Comparison of ENCODE assay signal across 8 cellular contexts in genomic region chr2:231199219-231199618, GRCh38. TPM values are rescaled to one million over a fixed set of nuclear protein-coding genes. Genes with fewer than 3 reads are reported as not detected.
DNase-seq lines count a peak whose midpoint lies in the region; ATAC-seq, FAIRE-seq and TF ChIP-seq lines count a peak whose summit lies in the region.

No MANE protein-coding gene starts in this region.

- no peaks in the 10 kb centered on the region for H3K9me3 Mint-ChIP-seq in activated CD4-positive, alpha-beta T cell treated with anti-CD3 and anti-CD28 coated beads, Interleukin-2, amount 10 ng/mL, durations not matched to agents 7 days and 5 days
- H3K9me3 Mint-ChIP-seq in activated T-helper 17 cell treated with anti-CD3 and anti-CD28 coated beads, Interleukin-2, amount 50 U/mL, for 72 hours = no peaks in the 10 kb centered on the region

- no peaks in the 10 kb centered on the region for H3K9me3 ChIP-seq in keratinocyte (ENCODE audit: control insufficient read depth, low read depth, low read length)
- no peaks in the 10 kb centered on the region for H3K9me3 ChIP-seq in thyroid gland

- no peaks in the 10 kb centered on the region for H3K79me2 ChIP-seq in keratinocyte (ENCODE audit: control insufficient read depth, insufficient read depth, low read length)

- POLR2A ChIA-PET in activated CD4-positive, alpha-beta T cell treated with anti-CD3 and anti-CD28 coated beads, Interleukin-2, amount 10 ng/mL, durations not matched to agents 7 days and 5 days (lab: Charles Lee) = no interaction called here

- 18 to 19% methylated on average over 4 to 5 of the region's 5 CpGs for WGBS in thyroid gland, 2 donors

- H3K4me2 ChIP-seq in keratinocyte (ENCODE audit: control insufficient read depth, extremely low read depth, insufficient read depth, low read depth, low read length) = peak overlapping the region; percentile 95

- H3K4me3 ChIP-seq in keratinocyte (ENCODE audit: control insufficient read depth in 2 of 3, extremely low read depth in 1 of 3, insufficient read depth in 2 of 3, low read depth in 1 of 3, low read length in 3 of 3) (peak overlapping the region; percentile 76 to 95 (median 83)), thyroid gland (replicated peaks in 1 of 3) (peak overlapping the region in 2 of 3 donors; percentile 60 to 97)

- peak overlapping the region; percentile 68 for H3K9ac ChIP-seq in keratinocyte (ENCODE audit: control insufficient read depth, extremely low read depth, insufficient read depth, low read length)

- H3K4me3 Mint-ChIP-seq in activated CD4-positive, alpha-beta T cell treated with anti-CD3 and anti-CD28 coated beads, Interleukin-2, amount 10 ng/mL, durations not matched to agents 7 days and 5 days = peak overlapping the region; percentile 77
- peak overlapping the region; percentile 85 for H3K4me3 Mint-ChIP-seq in activated T-helper 17 cell treated with anti-CD3 and anti-CD28 coated beads, Interleukin-2, amount 50 U/mL, for 72 hours

- H3K27ac Mint-ChIP-seq in activated CD4-positive, alpha-beta T cell treated with anti-CD3 and anti-CD28 coated beads, Interleukin-2, amount 10 ng/mL, durations not matched to agents 7 days and 5 days = no peak overlapping the region
- peak overlapping the region; percentile 85 for H3K27ac Mint-ChIP-seq in activated T-helper 17 cell treated with anti-CD3 and anti-CD28 coated beads, Interleukin-2, amount 50 U/mL, for 72 hours

- H3K9me1 ChIP-seq in keratinocyte (ENCODE audit: control insufficient read depth, extremely low read depth, insufficient read depth, low read length) = no peaks in the 10 kb centered on the region

- no peaks in the 10 kb centered on the region for H4K20me1 ChIP-seq in keratinocyte (ENCODE audit: control insufficient read depth, extremely low read depth, insufficient read depth, low read length)

- TF ChIP-seq CTCF in keratinocyte (optimal IDR thresholded peaks at IDR 0.05 in 1 of 3, IDR thresholded peaks at IDR 0.05 in 1 of 3, conservative IDR thresholded peaks at IDR 0.05 in 1 of 3; ENCODE audit: extremely low read depth in 1 of 3, insufficient read depth in 2 of 3, low read length in 3 of 3) (no peak), thyroid gland (IDR thresholded peaks at IDR 0.05) (no peak)

- H3K27me3 ChIP-seq in keratinocyte (ENCODE audit: control insufficient read depth, extremely low read depth, insufficient read depth, low read length) (no peaks in the 10 kb centered on the region), thyroid gland (no peaks in the 10 kb centered on the region)

- no peak for DNase-seq in activated CD4-positive, alpha-beta T cell treated with anti-CD3 and anti-CD28 coated beads, Interleukin-2, amount 10 ng/mL, durations not matched to agents 7 days and 5 days
- DNase-seq in activated CD4-positive, alpha-beta T cell treated with anti-CD3 and anti-CD28 coated beads, Interleukin-2, amount 50 U/mL, for 48 hours = no peak
- DNase-seq in keratinocyte (ENCODE audit: low read depth, low spot score) (no peak), thyroid gland (peak; percentile 70 to 76), NCI-H1417 treated with DMSO at 0.1 percent for 48 hours (lab: John Stamatoyannopoulos, UW) (no peak), cerebellar cortex (ENCODE audit: low spot score) (no peak)

- TF ChIP-seq POLR2A in thyroid gland (IDR thresholded peaks at IDR 0.05) (no peak), GM18505 (IDR thresholded peaks at IDR 0.05; ENCODE audit: borderline replicate concordance, extremely low read depth, insufficient read depth, insufficient read length) (no peak)

- intact Hi-C loops in thyroid gland (cut with DNase I) = no loop called here

- FAIRE-seq in keratinocyte (lab: Jason Lieb, UNC) = peak; percentile 64

- H3K4me1 ChIP-seq in keratinocyte (ENCODE audit: control insufficient read depth, extremely low read depth, insufficient read depth, low read length) (peaks cover 22% of the 10 kb centered on the region), thyroid gland (peaks cover 0 to 6% of the 10 kb centered on the region in 2 donors)

- H2AFZ ChIP-seq in keratinocyte (ENCODE audit: control insufficient read depth, low read length) = peak overlapping the region; percentile 100

- no peaks in the 10 kb centered on the region for H3K36me3 Mint-ChIP-seq in activated CD4-positive, alpha-beta T cell treated with anti-CD3 and anti-CD28 coated beads, Interleukin-2, amount 10 ng/mL, durations not matched to agents 7 days and 5 days (ENCODE audit: low read depth)
- H3K36me3 Mint-ChIP-seq in activated T-helper 17 cell treated with anti-CD3 and anti-CD28 coated beads, Interleukin-2, amount 50 U/mL, for 72 hours (ENCODE audit: low read depth) = no peaks in the 10 kb centered on the region

- peaks cover 10% of the 10 kb centered on the region for H3K4me1 Mint-ChIP-seq in activated CD4-positive, alpha-beta T cell treated with anti-CD3 and anti-CD28 coated beads, Interleukin-2, amount 10 ng/mL, durations not matched to agents 7 days and 5 days
- H3K4me1 Mint-ChIP-seq in activated T-helper 17 cell treated with anti-CD3 and anti-CD28 coated beads, Interleukin-2, amount 50 U/mL, for 72 hours = no peaks in the 10 kb centered on the region

- H3K27ac ChIP-seq in keratinocyte (ENCODE audit: control insufficient read depth, insufficient read depth, low read length) = peak overlapping the region; percentile 0
- no peak overlapping the region for H3K27ac ChIP-seq in thyroid gland

- no peak for ATAC-seq in activated T-helper 17 cell treated with anti-CD3 and anti-CD28 coated beads, Interleukin-2, amount 50 U/mL, for 72 hours (replicated peaks)
- ATAC-seq in GM18505 (IDR thresholded peaks at IDR 0.05; ENCODE audit: unreplicated experiment) = no peak

- CTCF ChIA-PET in activated CD4-positive, alpha-beta T cell treated with anti-CD3 and anti-CD28 coated beads, Interleukin-2, amount 10 ng/mL, durations not matched to agents 7 days and 5 days (lab: Charles Lee) = interaction anchor here (0.8 to 1.6 kb wide), 4 partner anchors 15 to 253 kb away, joined by 3 to 5 read pairs (median 4); no protein-coding TSS in a partner anchor

- H3K27me3 Mint-ChIP-seq in activated CD4-positive, alpha-beta T cell treated with anti-CD3 and anti-CD28 coated beads, Interleukin-2, amount 10 ng/mL, durations not matched to agents 7 days and 5 days = peaks cover 21% of the 10 kb centered on the region
- H3K27me3 Mint-ChIP-seq in activated T-helper 17 cell treated with anti-CD3 and anti-CD28 coated beads, Interleukin-2, amount 50 U/mL, for 72 hours = peaks cover 13% of the 10 kb centered on the region

- H3K36me3 ChIP-seq in keratinocyte (ENCODE audit: control insufficient read depth in 2 of 2, extremely low read depth in 1 of 2, insufficient read depth in 2 of 2, low read length in 2 of 2) (no peaks in the 10 kb centered on the region), thyroid gland (no peaks in the 10 kb centered on the region)

- dilution Hi-C loops in keratinocyte (cut with MboI; ENCODE audit: extremely low pct_ligation_motif_present, low sequenced_read_pairs) = no loop called here

RNA-seq across cellular contexts. Expression of gene ARMC9, which starts 0.8 kb away (rescaled TPM):
- total RNA-seq in activated CD4-positive, alpha-beta T cell treated with anti-CD3 and anti-CD28 coated beads, Interleukin-2, amount 10 ng/mL, durations not matched to agents 7 days and 5 days = under 1 TPM; 0.45 to 0.58 TPM
- total RNA-seq in activated T-helper 17 cell treated with anti-CD3 and anti-CD28 coated beads, Interleukin-2, amount 50 U/mL, for 72 hours = 1 to 10 TPM; 1.6 to 2.0 TPM
- 16.2 to 17.9 TPM (median 16.5 TPM) in 3 replicates for polyA plus RNA-seq in keratinocyte
- polyA plus RNA-seq in keratinocyte (2011; ENCODE audit: low read depth) = 5.0 TPM
- polyA plus RNA-seq in keratinocyte (2011; cell fraction: cytosol; rRNA removed) = 14.1 and 15.1 TPM in 2 replicates
- 22.5 and 23.8 TPM in 2 replicates for polyA plus RNA-seq in keratinocyte (2011; cell fraction: nucleus; rRNA removed)
- polyA plus RNA-seq in keratinocyte (2012; ENCODE audit: low replicate concordance) = 4.3 and 14.7 TPM in 2 replicates
- 28.0 to 34.7 TPM (median 30.0 TPM) in 3 replicates for polyA minus RNA-seq in keratinocyte
- polyA minus RNA-seq in keratinocyte (2011; cell fraction: cytosol; rRNA and poly(A)+ RNA removed) = 7.3 TPM
- 14.5 and 34.4 TPM in 2 replicates for polyA minus RNA-seq in keratinocyte (2011; cell fraction: nucleus; rRNA and poly(A)+ RNA removed)
- 10 to 100 TPM; 20.3 to 30.7 (median 28.0) TPM for total RNA-seq in thyroid gland

Comparison
In these comparisons a context has a peak if more than half of its experiments do, and no peak if none do; other contexts are left out.
1. DNase-seq: peak in thyroid gland (2 of 2); none in activated CD4-positive, alpha-beta T cell treated with anti-CD3 and anti-CD28 coated beads, Interleukin-2, amount 10 ng/mL, durations not matched to agents 7 days and 5 days (single experiment), activated CD4-positive, alpha-beta T cell treated with anti-CD3 and anti-CD28 coated beads, Interleukin-2, amount 50 U/mL, for 48 hours (0 of 2), keratinocyte (single experiment), NCI-H1417 treated with DMSO at 0.1 percent for 48 hours (single experiment) and cerebellar cortex (single experiment).
2. RNA of gene ARMC9, which starts 0.8 kb away (total RNA-seq): 20.3 to 30.7 TPM in thyroid gland; 1.6 to 2.0 TPM in activated T-helper 17 cell treated with anti-CD3 and anti-CD28 coated beads, Interleukin-2, amount 50 U/mL, for 72 hours and 0.45 to 0.58 TPM in activated CD4-positive, alpha-beta T cell treated with anti-CD3 and anti-CD28 coated beads, Interleukin-2, amount 10 ng/mL, durations not matched to agents 7 days and 5 days; every median in the first group is over 4 times any median in the second.